1 cellular context compared by ENCODE assay signal in genomic region chr6:111849298-111849697, GRCh38.
TF ChIP-seq lines count a peak whose summit lies in the region.

No MANE protein-coding gene starts in this region.

TF ChIP-seq in GM23338, 12 proteins besides CTCF, POLR2A, EP300 and RAD21 (continued from another document):
- TF ChIP-seq ZNF462 (CRISPR knock-in tag; IDR thresholded peaks at IDR 0.05) (no peak), POLR2AphosphoS5 (IDR thresholded peaks at IDR 0.05; ENCODE audit: low read depth) (no peak), CREB1 (CRISPR knock-in tag; IDR thresholded peaks at IDR 0.05; ENCODE audit: low read depth) (no peak), ZNF114 (CRISPR knock-in tag; IDR thresholded peaks at IDR 0.05) (no peak)
